ENCODE assay signal across 8 cellular contexts in the genomic region with DNA sequence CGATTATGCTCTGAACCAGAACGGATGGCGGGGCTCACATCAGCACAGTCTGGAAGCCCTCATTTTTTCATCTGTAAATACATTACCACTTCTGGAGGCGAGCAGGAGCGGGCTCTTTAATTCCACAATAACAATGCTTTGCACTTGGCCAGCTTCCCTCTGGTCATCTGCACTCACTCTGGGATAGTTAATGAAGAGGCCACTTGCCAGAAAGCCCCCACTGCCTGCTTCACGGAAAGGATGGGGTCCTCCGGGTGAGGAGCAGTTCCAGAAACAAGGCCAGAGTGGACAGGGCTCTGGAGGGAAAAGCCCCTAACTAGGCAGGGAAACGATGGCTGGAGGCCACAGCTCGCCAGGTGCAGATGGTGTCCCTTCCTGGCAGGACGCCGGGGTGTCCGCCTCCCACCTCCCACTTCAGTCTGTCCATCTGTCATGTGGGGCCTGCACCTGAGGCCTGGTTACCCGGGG. TPM values are rescaled to one million over a fixed set of nuclear protein-coding genes. Genes with fewer than 3 reads are reported as not detected.
DNase-seq lines count a peak whose midpoint lies in the region; ATAC-seq and TF ChIP-seq lines count a peak whose summit lies in the region.

No MANE protein-coding gene starts in this region.

- no peaks in the 10 kb centered on the region for H3K9me2 ChIP-seq in hepatocyte (replicated peaks; ENCODE audit: insufficient read depth)

- peaks cover 47% of the 10 kb centered on the region for H4K20me1 ChIP-seq in hepatocyte (ENCODE audit: insufficient read depth, poor library complexity, severe bottlenecking)

- H3K27ac ChIP-seq in hepatocyte: peak overlapping the region; percentile 99

- ATAC-seq in GM19395 (IDR thresholded peaks at IDR 0.05; ENCODE audit: unreplicated experiment) (no peak), HG03571 (IDR thresholded peaks at IDR 0.05; ENCODE audit: unreplicated experiment) (no peak)

- no peak overlapping the region for H2AFZ ChIP-seq in hepatocyte

- H3K27me3 Mint-ChIP-seq in activated naive CD8-positive, alpha-beta T cell: peaks cover 19% of the 10 kb centered on the region

- H3K4me2 ChIP-seq in hepatocyte (peak overlapping the region; percentile 97), skeletal muscle satellite cell (ENCODE audit: low read length) (peak overlapping the region; percentile 99)

- no peak for DNase-seq in HFF-Myc (ENCODE audit: extremely low read depth, low read depth)
- peak; percentile 30 for DNase-seq in hepatocyte (ENCODE audit: low spot score)
- no peak for DNase-seq in mesenteric fat pad (ENCODE audit: low spot score)
- DNase-seq in NCI-H2081 (lab: John Stamatoyannopoulos, UW): no peak

- H3K4me3 Mint-ChIP-seq in activated naive CD8-positive, alpha-beta T cell: peak overlapping the region; percentile 69

- H3K9ac ChIP-seq in skeletal muscle satellite cell (ENCODE audit: low read depth, low read length): peak overlapping the region; percentile 100

- TF ChIP-seq CTCF in HFF-Myc (IDR thresholded peaks at IDR 0.05; ENCODE audit: low read depth, low read length, missing control alignments) (no peak), hepatocyte (IDR thresholded peaks at IDR 0.05; ENCODE audit: poor library complexity) (no peak)

- H3K27ac Mint-ChIP-seq in activated naive CD8-positive, alpha-beta T cell: no peak overlapping the region

- H3K27me3 ChIP-seq in hepatocyte (no peaks in the 10 kb centered on the region), skeletal muscle satellite cell (ENCODE audit: control insufficient read depth, insufficient read depth, low read length) (no peaks in the 10 kb centered on the region)

- peaks cover 68% of the 10 kb centered on the region for H3K79me2 ChIP-seq in hepatocyte

- H3K4me3 ChIP-seq in HFF-Myc (replicated peaks; ENCODE audit: low read depth, low read length) (peak overlapping the region; percentile 92), hepatocyte (peak overlapping the region; percentile 99), skeletal muscle satellite cell (ENCODE audit: low read length) (peak overlapping the region; percentile 98)

- no peaks in the 10 kb centered on the region for H3K36me3 Mint-ChIP-seq in activated naive CD8-positive, alpha-beta T cell

- 29% methylated on average over 13 of the region's 13 CpGs for WGBS in hepatocyte (ENCODE audit: low lambda C conversion rate, missing lambda C conversion rate)

- H3K4me1 ChIP-seq in hepatocyte (ENCODE audit: insufficient read depth): peaks cover 57% of the 10 kb centered on the region
- H3K4me1 ChIP-seq in skeletal muscle satellite cell (ENCODE audit: control insufficient read depth, insufficient read depth, low read length): peaks cover 56% of the 10 kb centered on the region

- H3K4me1 Mint-ChIP-seq in activated naive CD8-positive, alpha-beta T cell (ENCODE audit: low read depth): peaks cover 10% of the 10 kb centered on the region

- H3K36me3 ChIP-seq in hepatocyte (replicated peaks; ENCODE audit: insufficient read depth, low read depth) (no peaks in the 10 kb centered on the region), skeletal muscle satellite cell (ENCODE audit: insufficient read depth, low read length) (peaks cover 20% of the 10 kb centered on the region)

- H3K9me3 ChIP-seq in hepatocyte (ENCODE audit: low read depth) (no peaks in the 10 kb centered on the region), skeletal muscle satellite cell (replicated peaks; ENCODE audit: low read length) (no peaks in the 10 kb centered on the region)

- H3K9me3 Mint-ChIP-seq in activated naive CD8-positive, alpha-beta T cell (ENCODE audit: low read depth): no peaks in the 10 kb centered on the region

RNA-seq across cellular contexts. Expression of a gene that starts 13.1 kb away (rescaled TPM):
- total RNA-seq in hepatocyte (73.2 and 77.3 TPM in 2 replicates), mesenteric fat pad (86.5 TPM)
- 112 and 124 TPM in 2 replicates for polyA plus RNA-seq in hepatocyte
- total RNA-seq in skeletal muscle satellite cell (2012; rRNA removed): 40.3 and 49.4 TPM in 2 replicates

RNA-seq across cellular contexts. Expression of a gene that starts 45.8 kb away (rescaled TPM):
- total RNA-seq in hepatocyte: not detected in 2 replicates
- 0.21 and 0.26 TPM in 2 replicates for polyA plus RNA-seq in hepatocyte
- not detected in 2 replicates for total RNA-seq in skeletal muscle satellite cell (2012; rRNA removed)
- 4.8 TPM for total RNA-seq in mesenteric fat pad

RNA-seq across cellular contexts. Expression of a gene that starts 57.6 kb away (rescaled TPM):
- total RNA-seq in hepatocyte (not detected in 2 replicates), mesenteric fat pad (4.1 TPM)
- 0.44 TPM in 1 of 2 replicates, not detected in the other for polyA plus RNA-seq in hepatocyte
- total RNA-seq in skeletal muscle satellite cell (2012; rRNA removed): not detected in 2 replicates
